ENCODE assay signal across 17 cellular contexts in genomic region chr15:55360256-55360655, GRCh38. TPM values are rescaled to one million over a fixed set of nuclear protein-coding genes. Genes with fewer than 3 reads are reported as not detected.
DNase-seq lines count a peak whose midpoint lies in the region; ATAC-seq lines count a peak whose summit lies in the region.
"Had no signal": no experiment of that assay in that cellular context is flagged by ENCODE, and none has a peak within 500 bp of the region (broad histone marks: within the 10 kb centered on the region; RNA-seq: fewer than 3 reads in every experiment).

No MANE protein-coding gene starts in this region.

- ATAC-seq in activated T-cell treated with anti-CD3 and anti-CD28 coated beads, Interleukin-2, amount 50 U/mL, for 72 hours (replicated peaks in 1 of 2): no peak
- ATAC-seq in activated T-helper 17 cell treated with anti-CD3 and anti-CD28 coated beads, Interleukin-2, amount 50 U/mL, for 72 hours (replicated peaks): no peak
- ATAC-seq in stimulated activated memory B cell treated with anti-CD40 and anti-IgM and Interleukin-4, amounts not matched to agents 10 μg/mL and 1 μg/mL and 100 μg/mL, for 72 hours: no peak
- ATAC-seq in stimulated activated effector memory CD8-positive, alpha-beta T cell treated with anti-CD3 and anti-CD28 coated beads, Interleukin-12 subunit alpha, Interleukin-12 subunit beta, amount 100 ng/mL, for 72 hours: no peak
- ATAC-seq: A549 had no signal

- peak overlapping the region; percentile 17 for H3K27ac Mint-ChIP-seq in activated T-cell treated with anti-CD3 and anti-CD28 coated beads, Interleukin-2, amount 50 U/mL, for 72 hours
- H3K27ac Mint-ChIP-seq in activated T-helper 17 cell treated with anti-CD3 and anti-CD28 coated beads, Interleukin-2, amount 50 U/mL, for 72 hours: peak overlapping the region; percentile 28
- H3K27ac Mint-ChIP-seq in stimulated activated memory B cell treated with anti-CD40 and anti-IgM and Interleukin-4, amounts not matched to agents 10 μg/mL and 1 μg/mL and 100 μg/mL, for 72 hours: peak overlapping the region; percentile 18
- H3K27ac Mint-ChIP-seq in stimulated activated effector memory CD8-positive, alpha-beta T cell treated with anti-CD3 and anti-CD28 coated beads, Interleukin-12 subunit alpha, Interleukin-12 subunit beta, amount 100 ng/mL, for 72 hours: no peak overlapping the region

- DNase-seq in activated T-cell treated with anti-CD3 and anti-CD28 coated beads, Interleukin-2, amount 50 U/mL, for 72 hours: no peak
- DNase-seq in activated T-cell treated with anti-CD3 and anti-CD28 coated beads for 4 hours: no peak
- peak; percentile 62 for DNase-seq in fibroblast of peridontal ligament (ENCODE audit: extremely low read depth)
- no peak for DNase-seq in stimulated activated effector memory CD8-positive, alpha-beta T cell treated with anti-CD3 and anti-CD28 coated beads, Interleukin-12 subunit alpha, Interleukin-12 subunit beta, amount 100 ng/mL, for 72 hours (ENCODE audit: low spot score in 2 of 2)
- no peak for DNase-seq in retina
- no peak for DNase-seq in AG08395 (ENCODE audit: low spot score)
- DNase-seq: DMS79, head of caudate nucleus, immature natural killer cell, NCI-H187, RPMI8226, SK-N-SH, T-helper 9 cell had no signal

- H3K4me3 Mint-ChIP-seq in activated T-cell treated with anti-CD3 and anti-CD28 coated beads, Interleukin-2, amount 50 U/mL, for 72 hours: no peak overlapping the region
- no peak overlapping the region for H3K4me3 Mint-ChIP-seq in activated T-helper 17 cell treated with anti-CD3 and anti-CD28 coated beads, Interleukin-2, amount 50 U/mL, for 72 hours
- H3K4me3 Mint-ChIP-seq in stimulated activated memory B cell treated with anti-CD40 and anti-IgM and Interleukin-4, amounts not matched to agents 10 μg/mL and 1 μg/mL and 100 μg/mL, for 72 hours: no peak overlapping the region
- no peak overlapping the region for H3K4me3 Mint-ChIP-seq in stimulated activated effector memory CD8-positive, alpha-beta T cell treated with anti-CD3 and anti-CD28 coated beads, Interleukin-12 subunit alpha, Interleukin-12 subunit beta, amount 100 ng/mL, for 72 hours
- H3K4me3 Mint-ChIP-seq: CD14-positive monocyte, immature natural killer cell had no signal

- peaks cover 0 to 5% of the 10 kb centered on the region in 2 donors for H3K36me3 Mint-ChIP-seq in activated T-cell treated with anti-CD3 and anti-CD28 coated beads, Interleukin-2, amount 50 U/mL, for 72 hours (ENCODE audit: insufficient read depth in 2 of 2)
- peaks cover 63% of the 10 kb centered on the region for H3K36me3 Mint-ChIP-seq in activated T-helper 17 cell treated with anti-CD3 and anti-CD28 coated beads, Interleukin-2, amount 50 U/mL, for 72 hours (ENCODE audit: low read depth)
- H3K36me3 Mint-ChIP-seq in stimulated activated memory B cell treated with anti-CD40 and anti-IgM and Interleukin-4, amounts not matched to agents 10 μg/mL and 1 μg/mL and 100 μg/mL, for 72 hours: peaks cover 35% of the 10 kb centered on the region
- H3K36me3 Mint-ChIP-seq in stimulated activated effector memory CD8-positive, alpha-beta T cell treated with anti-CD3 and anti-CD28 coated beads, Interleukin-12 subunit alpha, Interleukin-12 subunit beta, amount 100 ng/mL, for 72 hours: peaks cover 33% of the 10 kb centered on the region

- no peaks in the 10 kb centered on the region for H3K4me1 Mint-ChIP-seq in activated T-cell treated with anti-CD3 and anti-CD28 coated beads, Interleukin-2, amount 50 U/mL, for 72 hours (ENCODE audit: low read depth)
- no peaks in the 10 kb centered on the region for H3K4me1 Mint-ChIP-seq in activated T-helper 17 cell treated with anti-CD3 and anti-CD28 coated beads, Interleukin-2, amount 50 U/mL, for 72 hours
- H3K4me1 Mint-ChIP-seq in stimulated activated memory B cell treated with anti-CD40 and anti-IgM and Interleukin-4, amounts not matched to agents 10 μg/mL and 1 μg/mL and 100 μg/mL, for 72 hours: peaks cover 10% of the 10 kb centered on the region
- no peaks in the 10 kb centered on the region for H3K4me1 Mint-ChIP-seq in stimulated activated effector memory CD8-positive, alpha-beta T cell treated with anti-CD3 and anti-CD28 coated beads, Interleukin-12 subunit alpha, Interleukin-12 subunit beta, amount 100 ng/mL, for 72 hours
- H3K4me1 Mint-ChIP-seq: immature natural killer cell had no signal

- no peaks in the 10 kb centered on the region for H3K9me3 Mint-ChIP-seq in activated T-cell treated with anti-CD3 and anti-CD28 coated beads, Interleukin-2, amount 50 U/mL, for 72 hours
- no peaks in the 10 kb centered on the region for H3K9me3 Mint-ChIP-seq in activated T-helper 17 cell treated with anti-CD3 and anti-CD28 coated beads, Interleukin-2, amount 50 U/mL, for 72 hours
- H3K9me3 Mint-ChIP-seq in stimulated activated memory B cell treated with anti-CD40 and anti-IgM and Interleukin-4, amounts not matched to agents 10 μg/mL and 1 μg/mL and 100 μg/mL, for 72 hours: no peaks in the 10 kb centered on the region
- H3K9me3 Mint-ChIP-seq in stimulated activated effector memory CD8-positive, alpha-beta T cell treated with anti-CD3 and anti-CD28 coated beads, Interleukin-12 subunit alpha, Interleukin-12 subunit beta, amount 100 ng/mL, for 72 hours: no peaks in the 10 kb centered on the region
- H3K9me3 Mint-ChIP-seq: CD14-positive monocyte, immature natural killer cell had no signal

- no peaks in the 10 kb centered on the region for H3K27me3 Mint-ChIP-seq in activated T-cell treated with anti-CD3 and anti-CD28 coated beads, Interleukin-2, amount 50 U/mL, for 72 hours (ENCODE audit: low read depth)
- H3K27me3 Mint-ChIP-seq in activated T-helper 17 cell treated with anti-CD3 and anti-CD28 coated beads, Interleukin-2, amount 50 U/mL, for 72 hours: no peaks in the 10 kb centered on the region
- H3K27me3 Mint-ChIP-seq in stimulated activated memory B cell treated with anti-CD40 and anti-IgM and Interleukin-4, amounts not matched to agents 10 μg/mL and 1 μg/mL and 100 μg/mL, for 72 hours: no peaks in the 10 kb centered on the region

RNA-seq across cellular contexts. Expression of gene PIGB, which starts 41.2 kb away (rescaled TPM):
- total RNA-seq in activated T-cell treated with anti-CD3 and anti-CD28 coated beads, Interleukin-2, amount 50 U/mL, for 72 hours: 10 to 100 TPM; 27.5 to 32.9 TPM
- total RNA-seq in activated T-helper 17 cell treated with anti-CD3 and anti-CD28 coated beads, Interleukin-2, amount 50 U/mL, for 72 hours: 10 to 100 TPM; 25.7 to 32.9 TPM

RNA-seq across cellular contexts. Expression of gene PIGBOS1, which starts 41.3 kb away (rescaled TPM):
- 10 to 100 TPM; 13.0 to 14.5 TPM for total RNA-seq in activated T-cell treated with anti-CD3 and anti-CD28 coated beads, Interleukin-2, amount 50 U/mL, for 72 hours
- total RNA-seq in activated T-helper 17 cell treated with anti-CD3 and anti-CD28 coated beads, Interleukin-2, amount 50 U/mL, for 72 hours: 10 to 100 TPM in 1 of 2 donors, 1 to 10 TPM in 1; 7.8 to 10.9 TPM

RNA-seq across cellular contexts. Expression of gene CCPG1, which starts 47.9 kb away (rescaled TPM):
- 10 to 100 TPM; 34.0 to 43.1 TPM for total RNA-seq in activated T-cell treated with anti-CD3 and anti-CD28 coated beads, Interleukin-2, amount 50 U/mL, for 72 hours
- total RNA-seq in activated T-helper 17 cell treated with anti-CD3 and anti-CD28 coated beads, Interleukin-2, amount 50 U/mL, for 72 hours: 10 to 100 TPM in 1 of 2 donors, 1 to 10 TPM in 1; 8.7 to 10.9 TPM

RNA-seq across cellular contexts. Expression of gene PIERCE2, which starts 48.0 kb away (rescaled TPM):
- total RNA-seq in activated T-cell treated with anti-CD3 and anti-CD28 coated beads, Interleukin-2, amount 50 U/mL, for 72 hours: under 1 TPM in 1 of 2 donors, not detected in 1; 0.69 TPM
- total RNA-seq in activated T-helper 17 cell treated with anti-CD3 and anti-CD28 coated beads, Interleukin-2, amount 50 U/mL, for 72 hours: not detected
